1 cellular context compared by ENCODE assay signal in the genomic region with DNA sequence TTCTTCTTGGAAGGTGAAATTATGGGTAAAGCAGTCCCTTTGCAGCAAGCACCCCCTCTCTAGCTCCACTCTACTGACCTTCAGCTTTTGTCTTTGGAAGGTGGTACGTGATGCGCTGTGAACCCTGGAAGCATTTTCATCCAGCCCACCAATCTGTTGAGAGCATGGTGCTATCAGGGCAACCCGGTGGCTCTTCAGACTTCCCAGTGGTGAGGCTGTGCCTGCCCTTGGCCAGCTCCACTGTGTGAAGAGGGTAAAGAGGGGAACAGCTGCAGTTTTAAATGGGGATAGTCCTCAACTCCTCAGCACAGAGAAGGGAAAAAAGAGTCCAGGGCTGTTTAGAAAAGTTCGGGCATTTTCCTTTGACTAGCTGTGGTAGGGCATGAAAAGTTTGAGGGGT.
TF ChIP-seq lines count a peak whose summit lies in the region.

No MANE protein-coding gene starts in this region.

TF ChIP-seq in A549, 52 proteins besides CTCF, POLR2A, EP300 and RAD21 (continued from another document):
- TF ChIP-seq FOSL2 (IDR thresholded peaks at IDR 0.05) (no peak), FOSL2 (CRISPR knock-in tag; IDR thresholded peaks at IDR 0.05) (no peak), SREBF2 (IDR thresholded peaks at IDR 0.05) (no peak)
